ENCODE assay signal across 19 cellular contexts in the genomic region with DNA sequence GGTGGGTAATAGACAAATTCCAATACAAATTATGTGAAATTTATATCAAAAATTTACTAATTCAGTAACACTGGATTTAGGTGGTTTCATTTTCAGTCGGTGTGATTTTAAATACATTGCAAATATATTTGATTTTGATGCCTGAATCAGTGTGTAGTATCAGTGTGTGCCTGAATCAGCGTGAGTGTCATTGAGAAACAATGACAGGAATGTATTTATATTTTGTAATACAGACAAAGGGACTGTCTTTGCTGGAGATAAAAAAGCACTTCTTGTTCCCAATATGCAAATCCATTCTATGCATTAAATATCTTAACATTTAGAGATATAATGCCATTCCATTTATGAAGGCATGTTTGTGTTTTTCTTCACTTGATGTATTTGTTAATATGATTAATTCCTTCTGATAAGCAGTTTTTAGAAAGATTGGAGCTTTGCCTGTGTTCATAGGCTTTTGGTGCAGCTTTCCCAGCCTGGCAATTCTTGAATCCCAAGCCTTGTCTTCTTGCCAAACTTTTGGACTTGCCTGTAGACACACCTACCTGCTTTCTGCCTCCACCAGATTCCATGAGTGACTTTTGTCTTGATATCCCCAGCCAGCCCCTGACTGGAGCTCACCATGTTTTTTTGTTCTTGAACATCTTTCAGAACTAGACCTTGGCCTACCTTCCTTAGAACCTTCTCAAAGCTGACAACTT.
DNase-seq lines count a peak whose midpoint lies in the region; TF ChIP-seq lines count a peak whose summit lies in the region.
"Had no signal": no experiment of that assay in that cellular context is flagged by ENCODE, and none has a peak within 500 bp of the region (broad histone marks: within the 10 kb centered on the region; RNA-seq: fewer than 3 reads in every experiment).

No MANE protein-coding gene starts in this region.

- TF ChIP-seq CTCF in RWPE1 (conservative IDR thresholded peaks at IDR 0.05; ENCODE audit: low read depth) (no peak), neural progenitor cell (IDR thresholded peaks at IDR 0.05) (no peak)

- no peaks in the 10 kb centered on the region for H3K27me3 ChIP-seq in neural progenitor cell
- H3K27me3 ChIP-seq in CD4-positive, alpha-beta memory T cell (ENCODE audit: insufficient read depth, low read length) = no peaks in the 10 kb centered on the region
- H3K27me3 ChIP-seq: BE2C, uterus had no signal

- H3K27ac ChIP-seq in RWPE1 (peak overlapping the region; percentile 85), epithelial cell of prostate (peak overlapping the region; percentile 85), neural progenitor cell (no peak overlapping the region)
- no peak overlapping the region for H3K27ac ChIP-seq in CD4-positive, alpha-beta memory T cell (ENCODE audit: low read depth, low read length)
- H3K27ac ChIP-seq: uterus had no signal

- peak; percentile 3 for DNase-seq in Daoy (ENCODE audit: low read depth)
- DNase-seq in RWPE1 (ENCODE audit: low spot score) = peak; percentile 44
- no peak for DNase-seq in epithelial cell of prostate (ENCODE audit: low read depth, low spot score)
- DNase-seq in neural progenitor cell (ENCODE audit: low spot score) = no peak
- DNase-seq in NCI-H1417 (lab: John Stamatoyannopoulos, UW) = no peak
- DNase-seq in activated CD4-positive, CD25-positive, alpha-beta regulatory T cell (lab: John Stamatoyannopoulos, UW) = no peak
- no peak for DNase-seq in hepatic stellate cell (ENCODE audit: low spot score)
- DNase-seq in CD4-positive, alpha-beta memory T cell = no peak
- DNase-seq: activated CD8-positive, alpha-beta T cell treated with anti-CD3 and anti-CD28 coated beads, Interleukin-2, amount 10 ng/mL, durations not matched to agents 7 days and 5 days; BE2C; DMS79 treated with DMSO at 0.1 percent for 48 hours; immature natural killer cell; KBM-7; NCI-H1694 treated with DMSO at 0.1 percent for 48 hours; NCI-H748 treated with DMSO at 0.1 percent for 48 hours; T1000; uterus had no signal

- H3K4me3 Mint-ChIP-seq in neural progenitor cell = no peak overlapping the region
- no peak overlapping the region for H3K4me3 Mint-ChIP-seq in CD4-positive, alpha-beta memory T cell
- H3K4me3 Mint-ChIP-seq: activated CD8-positive, alpha-beta T cell treated with anti-CD3 and anti-CD28 coated beads, Interleukin-2, amount 10 ng/mL, durations not matched to agents 7 days and 5 days; central memory CD8-positive, alpha-beta T cell; immature natural killer cell had no signal

- no peak overlapping the region for H2AFZ ChIP-seq in neural progenitor cell (replicated peaks)

- H3K27me3 Mint-ChIP-seq in neural progenitor cell (ENCODE audit: insufficient read depth, low read depth) = no peaks in the 10 kb centered on the region
- H3K27me3 Mint-ChIP-seq in CD4-positive, alpha-beta memory T cell = no peaks in the 10 kb centered on the region
- H3K27me3 Mint-ChIP-seq: central memory CD8-positive, alpha-beta T cell had no signal

- H4K20me1 ChIP-seq in neural progenitor cell (ENCODE audit: low read depth) = peaks cover 12% of the 10 kb centered on the region

- CTCF ChIA-PET in RWPE1 (lab: Yijun Ruan, JAX) = interaction anchor here (0.6 kb wide), 2 partner anchors 52 to 471 kb away, joined by 3 read pairs; no protein-coding TSS in a partner anchor
- CTCF ChIA-PET in CD4-positive, alpha-beta memory T cell (lab: Charles Lee; ENCODE audit: partially characterized antibody) = no interaction called here

- no peaks in the 10 kb centered on the region for H3K79me2 ChIP-seq in neural progenitor cell (ENCODE audit: low read depth)

- peaks cover 15% of the 10 kb centered on the region for H3K36me3 Mint-ChIP-seq in neural progenitor cell
- no peaks in the 10 kb centered on the region for H3K36me3 Mint-ChIP-seq in CD4-positive, alpha-beta memory T cell
- H3K36me3 Mint-ChIP-seq: immature natural killer cell had no signal

- intact Hi-C loops in CD4-positive, alpha-beta memory T cell (cut with micrococcal nuclease) = no loop called here

- no peak overlapping the region for H3K4me2 ChIP-seq in neural progenitor cell

- H3K4me1 Mint-ChIP-seq in neural progenitor cell = peaks cover 26% of the 10 kb centered on the region
- H3K4me1 Mint-ChIP-seq in CD4-positive, alpha-beta memory T cell = no peaks in the 10 kb centered on the region
- H3K4me1 Mint-ChIP-seq: central memory CD8-positive, alpha-beta T cell; immature natural killer cell had no signal

- H3K9me3 Mint-ChIP-seq in neural progenitor cell = peaks cover 6% of the 10 kb centered on the region
- peaks cover 0 to 20% (median 7%) of the 10 kb centered on the region in 8 donors for H3K9me3 Mint-ChIP-seq in CD4-positive, alpha-beta memory T cell

- POLR2A ChIA-PET in RWPE1 (lab: Yijun Ruan, JAX; ENCODE audit: low non-redundant PET) = no interaction called here
- POLR2A ChIA-PET in CD4-positive, alpha-beta memory T cell (lab: Charles Lee; ENCODE audit: partially characterized antibody) = no interaction called here

- no peak overlapping the region for H3K9ac ChIP-seq in neural progenitor cell

- peak overlapping the region; percentile 27 for H3K27ac Mint-ChIP-seq in neural progenitor cell
- H3K27ac Mint-ChIP-seq in CD4-positive, alpha-beta memory T cell = no peak overlapping the region
- H3K27ac Mint-ChIP-seq: activated CD8-positive, alpha-beta T cell treated with anti-CD3 and anti-CD28 coated beads, Interleukin-2, amount 10 ng/mL, durations not matched to agents 7 days and 5 days; immature natural killer cell had no signal

- no peaks in the 10 kb centered on the region for H3F3A ChIP-seq in neural progenitor cell (ENCODE audit: low read depth)

- no peak overlapping the region for H3K4me3 ChIP-seq in neural progenitor cell
- no peak overlapping the region for H3K4me3 ChIP-seq in CD4-positive, alpha-beta memory T cell (ENCODE audit: low read length in 2 of 2)
- H3K4me3 ChIP-seq: GM12878, uterus had no signal

- H3K4me1 ChIP-seq in neural progenitor cell = no peaks in the 10 kb centered on the region
- no peaks in the 10 kb centered on the region for H3K4me1 ChIP-seq in CD4-positive, alpha-beta memory T cell (ENCODE audit: insufficient read depth, low read length)
- H3K4me1 ChIP-seq: BE2C, uterus had no signal

- peaks cover 4% of the 10 kb centered on the region for H3K36me3 ChIP-seq in neural progenitor cell
- no peaks in the 10 kb centered on the region for H3K36me3 ChIP-seq in CD4-positive, alpha-beta memory T cell (ENCODE audit: insufficient read depth, low read length)
- H3K36me3 ChIP-seq: BE2C, uterus had no signal

- no peaks in the 10 kb centered on the region for H3K9me3 ChIP-seq in neural progenitor cell (ENCODE audit: low read depth)
- peaks cover 0 to 4% of the 10 kb centered on the region in 2 donors for H3K9me3 ChIP-seq in CD4-positive, alpha-beta memory T cell (ENCODE audit: control insufficient read depth in 1 of 2, low read length in 2 of 2)
- H3K9me3 ChIP-seq: BE2C, uterus had no signal

Comparison
In these comparisons a context has a peak if more than half of its experiments do, and no peak if none do; other contexts are left out.
1. DNase-seq: peak in Daoy (single experiment) and RWPE1 (single experiment); none in epithelial cell of prostate (single experiment), neural progenitor cell (single experiment), NCI-H1417 (0 of 3), activated CD4-positive, CD25-positive, alpha-beta regulatory T cell (0 of 4), hepatic stellate cell (single experiment) and CD4-positive, alpha-beta memory T cell (0 of 5).
2. H3K27ac ChIP-seq: peak in RWPE1 (single experiment) and epithelial cell of prostate (single experiment); none in neural progenitor cell (single experiment) and CD4-positive, alpha-beta memory T cell (single experiment).